Comparison of ENCODE assay signal across 18 cellular contexts in the genomic region with DNA sequence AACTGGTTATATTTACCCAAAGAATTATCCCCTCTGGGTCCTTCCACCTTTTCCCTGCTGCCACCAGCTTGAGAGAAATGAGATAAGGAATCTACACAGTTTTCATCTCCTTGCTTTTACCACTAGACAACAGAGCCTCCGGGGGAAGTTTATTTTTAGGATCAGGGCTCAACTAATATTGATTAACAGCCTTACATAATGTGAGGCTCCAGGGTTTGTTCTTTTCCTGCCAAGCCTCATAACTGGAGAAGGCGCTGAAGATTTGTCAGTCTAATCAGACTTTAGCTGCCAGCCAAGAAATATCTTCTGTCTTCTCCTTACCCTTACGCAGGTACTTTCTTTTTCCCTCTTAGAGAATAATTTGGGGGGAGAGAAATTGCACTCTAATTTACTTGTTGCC.
"Had no signal": no experiment of that assay in that cellular context is flagged by ENCODE, and none has a peak within 500 bp of the region (broad histone marks: within the 10 kb centered on the region; RNA-seq: fewer than 3 reads in every experiment).

No MANE protein-coding gene starts in this region.

- H3K9ac ChIP-seq: SK-N-SH had no signal

- H3K36me3 ChIP-seq: MG63 had no signal

- H3K9me2 ChIP-seq: SK-N-SH had no signal

- H3K9me3 ChIP-seq: MG63, SK-N-SH had no signal

- H3K27ac ChIP-seq: RWPE1 had no signal

- DNase-seq: KBM-7, MG63, NCI-H1092, NCI-H1105 treated with DMSO at 0.1 percent for 48 hours, NCI-H1417 treated with DMSO at 0.1 percent for 48 hours, NCI-H146, NCI-H1694 treated with DMSO at 0.1 percent for 48 hours, NCI-H1930, NCI-H2081, NCI-H2107, NCI-H2227 treated with DMSO at 0.1 percent for 48 hours, NCI-H510A treated with DMSO at 0.1 percent for 48 hours, NCI-H526, SHP77, SK-N-SH, SW 1271 had no signal

- H3K27me3 ChIP-seq: MG63 had no signal

- H3K4me3 ChIP-seq: MG63 had no signal

- H3K4me2 ChIP-seq: SK-N-SH had no signal

- ATAC-seq: Panc1 had no signal
